8 cellular contexts compared by ENCODE assay signal in the genomic region with DNA sequence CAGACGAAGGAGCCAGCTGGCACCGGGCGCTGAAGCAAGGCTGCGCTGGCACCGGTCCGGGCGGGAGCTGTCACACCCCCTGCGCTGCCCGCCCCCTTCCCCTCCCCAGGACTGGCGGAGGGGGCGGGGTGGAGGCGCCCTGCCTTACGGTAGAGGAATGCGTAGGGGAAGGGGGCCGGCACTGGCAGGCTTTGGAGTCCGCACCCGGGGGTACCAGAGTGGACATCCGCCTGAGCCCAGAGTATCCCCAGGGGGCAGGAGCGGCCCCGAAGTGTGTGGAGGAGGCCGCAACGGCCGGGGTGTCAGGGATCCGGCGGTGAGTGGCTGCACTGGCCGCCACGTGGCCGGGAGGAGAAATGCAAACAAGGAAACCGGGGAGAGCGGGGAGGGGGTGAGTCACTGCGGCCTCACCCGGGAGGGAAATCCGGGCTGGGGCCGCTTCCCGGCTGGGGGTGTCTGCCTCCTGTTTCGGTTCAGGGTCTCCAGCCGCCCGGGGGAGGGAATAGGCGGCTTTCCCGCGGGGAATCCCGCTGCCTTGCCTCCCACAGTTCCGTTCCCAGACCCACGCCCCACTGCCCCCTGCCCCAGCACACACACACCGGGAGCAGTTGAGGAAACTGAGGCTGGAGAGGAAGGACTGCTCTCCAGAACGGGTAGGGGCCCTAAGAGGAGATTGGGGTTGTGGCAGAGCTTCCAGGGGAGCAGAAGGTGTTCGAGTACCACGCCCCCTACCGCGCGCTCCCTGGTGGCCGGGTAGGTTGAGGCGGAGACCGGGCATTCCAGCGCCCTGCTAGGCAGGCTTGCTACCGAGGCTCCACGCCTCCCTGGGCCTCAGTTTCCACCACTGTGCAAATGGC. TPM values are rescaled to one million over a fixed set of nuclear protein-coding genes. Genes with fewer than 3 reads are reported as not detected.
DNase-seq lines count a peak whose midpoint lies in the region; ATAC-seq and TF ChIP-seq lines count a peak whose summit lies in the region.

A gene with protein sequence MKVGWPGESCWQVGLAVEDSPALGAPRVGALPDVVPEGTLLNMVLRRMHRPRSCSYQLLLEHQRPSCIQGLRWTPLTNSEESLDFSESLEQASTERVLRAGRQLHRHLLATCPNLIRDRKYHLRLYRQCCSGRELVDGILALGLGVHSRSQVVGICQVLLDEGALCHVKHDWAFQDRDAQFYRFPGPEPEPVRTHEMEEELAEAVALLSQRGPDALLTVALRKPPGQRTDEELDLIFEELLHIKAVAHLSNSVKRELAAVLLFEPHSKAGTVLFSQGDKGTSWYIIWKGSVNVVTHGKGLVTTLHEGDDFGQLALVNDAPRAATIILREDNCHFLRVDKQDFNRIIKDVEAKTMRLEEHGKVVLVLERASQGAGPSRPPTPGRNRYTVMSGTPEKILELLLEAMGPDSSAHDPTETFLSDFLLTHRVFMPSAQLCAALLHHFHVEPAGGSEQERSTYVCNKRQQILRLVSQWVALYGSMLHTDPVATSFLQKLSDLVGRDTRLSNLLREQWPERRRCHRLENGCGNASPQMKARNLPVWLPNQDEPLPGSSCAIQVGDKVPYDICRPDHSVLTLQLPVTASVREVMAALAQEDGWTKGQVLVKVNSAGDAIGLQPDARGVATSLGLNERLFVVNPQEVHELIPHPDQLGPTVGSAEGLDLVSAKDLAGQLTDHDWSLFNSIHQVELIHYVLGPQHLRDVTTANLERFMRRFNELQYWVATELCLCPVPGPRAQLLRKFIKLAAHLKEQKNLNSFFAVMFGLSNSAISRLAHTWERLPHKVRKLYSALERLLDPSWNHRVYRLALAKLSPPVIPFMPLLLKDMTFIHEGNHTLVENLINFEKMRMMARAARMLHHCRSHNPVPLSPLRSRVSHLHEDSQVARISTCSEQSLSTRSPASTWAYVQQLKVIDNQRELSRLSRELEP (minus strand): TSS at position 47 of the 857 bp plus-strand sequence. CDS start 324 bp downstream, outside the sequence.

- peaks cover 27% of the 10 kb centered on the region for H3K4me1 Mint-ChIP-seq in T-helper 17 cell

- H3K9me3 ChIP-seq in DOHH2 (ENCODE audit: control insufficient read depth, insufficient read depth, low read length), result no peaks in the 10 kb centered on the region
- H3K9me3 ChIP-seq in GM23248 (ENCODE audit: low read depth), result no peaks in the 10 kb centered on the region
- no peaks in the 10 kb centered on the region for H3K9me3 ChIP-seq in Loucy (ENCODE audit: insufficient read depth, low read depth, low read length)
- H3K9me3 ChIP-seq in T-helper 17 cell (ENCODE audit: control insufficient read depth, low read length, poor library complexity, severe bottlenecking), result no peaks in the 10 kb centered on the region
- no peaks in the 10 kb centered on the region for H3K9me3 ChIP-seq in ascending aorta
- no peaks in the 10 kb centered on the region for H3K9me3 ChIP-seq in right cardiac atrium (ENCODE audit: control insufficient read depth, low read length)

- H3K9ac ChIP-seq in GM23248 (peak within 1 kb of the TSS; percentile 83), Loucy (ENCODE audit: low read depth, low read length, poor library complexity, severe bottlenecking) (peak within 1 kb of the TSS; percentile 83)

- intact Hi-C loops in ascending aorta (cut with DNase I) (no loop called here), right cardiac atrium (cut with DNase I) (no loop called here)

- H3K4me3 ChIP-seq in DOHH2 (ENCODE audit: low read length), result peak within 1 kb of the TSS; percentile 78
- peak within 1 kb of the TSS; percentile 78 for H3K4me3 ChIP-seq in GM23248
- H3K4me3 ChIP-seq in Loucy (ENCODE audit: low read length, poor library complexity, severe bottlenecking), result peak within 1 kb of the TSS; percentile 88
- H3K4me3 ChIP-seq in ascending aorta, result peak within 1 kb of the TSS; percentile 80 to 81
- peak within 1 kb of the TSS; percentile 51 for H3K4me3 ChIP-seq in right cardiac atrium (ENCODE audit: low read length)

- H3K36me3 ChIP-seq in DOHH2 (ENCODE audit: control insufficient read depth, low read length) (no peaks in the 10 kb centered on the region), GM23248 (ENCODE audit: low read depth) (no peaks in the 10 kb centered on the region), Loucy (ENCODE audit: insufficient read depth, low read length) (no peaks in the 10 kb centered on the region), ascending aorta (no peaks in the 10 kb centered on the region)

- H3K4me3 Mint-ChIP-seq in T-helper 17 cell, result peak within 1 kb of the TSS; percentile 85

- no peak within 1 kb of the TSS for H3K27ac ChIP-seq in DOHH2 (ENCODE audit: low read depth, low read length)
- peak within 1 kb of the TSS; percentile 29 for H3K27ac ChIP-seq in GM23248
- peak within 1 kb of the TSS; percentile 87 to 94 for H3K27ac ChIP-seq in ascending aorta
- peak within 1 kb of the TSS; percentile 44 for H3K27ac ChIP-seq in right cardiac atrium (ENCODE audit: low read length)

- H3K27me3 Mint-ChIP-seq in T-helper 17 cell, result no peaks in the 10 kb centered on the region

- peak; percentile 95 for DNase-seq in GM23248
- peak; percentile 46 to 72 (median 68) for DNase-seq in T-helper 17 cell
- DNase-seq in ascending aorta (ENCODE audit: low spot score in 2 of 2), result peak; percentile 62 to 94
- DNase-seq in right cardiac atrium, result peak; percentile 87 to 95 (median 95)
- peak; percentile 69 for DNase-seq in pulmonary artery endothelial cell (ENCODE audit: low read depth, low spot score)

- H3K4me1 ChIP-seq in DOHH2 (ENCODE audit: control insufficient read depth, low read length) (peaks cover 35% of the 10 kb centered on the region), GM23248 (ENCODE audit: insufficient read depth) (peaks cover 10% of the 10 kb centered on the region), Loucy (ENCODE audit: insufficient read depth, low read length, poor library complexity, severe bottlenecking) (peaks cover 83% of the 10 kb centered on the region), ascending aorta (peaks cover 18 to 38% of the 10 kb centered on the region in 2 donors), right cardiac atrium (ENCODE audit: control insufficient read depth, insufficient read depth, low read length) (peaks cover 15% of the 10 kb centered on the region)

- no peaks in the 10 kb centered on the region for H3K79me2 ChIP-seq in DOHH2 (ENCODE audit: control insufficient read depth, low read length)
- no peaks in the 10 kb centered on the region for H3K79me2 ChIP-seq in GM23248 (ENCODE audit: insufficient read depth)
- H3K79me2 ChIP-seq in Loucy (ENCODE audit: insufficient read depth, low read length), result peaks cover 45% of the 10 kb centered on the region

- H3K27me3 ChIP-seq in DOHH2 (ENCODE audit: control insufficient read depth, low read length) (peaks cover 17% of the 10 kb centered on the region), GM23248 (replicated peaks; ENCODE audit: insufficient read depth) (no peaks in the 10 kb centered on the region), Loucy (ENCODE audit: insufficient read depth, low read length, poor library complexity, severe bottlenecking) (no peaks in the 10 kb centered on the region), ascending aorta (no peaks in the 10 kb centered on the region), right cardiac atrium (ENCODE audit: control insufficient read depth, insufficient read depth) (no peaks in the 10 kb centered on the region)

- H3F3A ChIP-seq in DOHH2 (ENCODE audit: control insufficient read depth, insufficient read depth) (no peaks in the 10 kb centered on the region), GM23248 (ENCODE audit: insufficient read depth) (0 out of 2 replicates have a peak, but pooled peaks cover under 1% of the 10 kb centered on the region), Loucy (ENCODE audit: low read depth) (no peaks in the 10 kb centered on the region)

- in situ Hi-C loops in GM23248 (cut with MboI), result no loop called here

- ATAC-seq in T-helper 17 cell (peak; percentile 83), right cardiac atrium (peak; percentile 90 to 91), GM21526 (IDR thresholded peaks at IDR 0.05; ENCODE audit: low FRiP score, unreplicated experiment) (no peak)

- peak within 1 kb of the TSS; percentile 91 for H2AFZ ChIP-seq in GM23248
- H2AFZ ChIP-seq in Loucy (ENCODE audit: low read length), result peak within 1 kb of the TSS; percentile 85

- peak within 1 kb of the TSS; percentile 56 for H3K27ac Mint-ChIP-seq in T-helper 17 cell

- H4K20me1 ChIP-seq in DOHH2 (ENCODE audit: control insufficient read depth, insufficient read depth, low read depth, low read length) (no peaks in the 10 kb centered on the region), GM23248 (ENCODE audit: insufficient read depth) (no peaks in the 10 kb centered on the region), Loucy (ENCODE audit: insufficient read depth, low read length, poor library complexity, severe bottlenecking) (no peaks in the 10 kb centered on the region)

- WGBS in GM23248 (ENCODE audit: low coverage in 1 of 2, low lambda C conversion rate in 2 of 2, missing lambda C conversion rate in 2 of 2), 2 experiments, result 1 to 2% methylated on average over 31 to 45 of the region's 57 CpGs
- 3% methylated on average over 57 of the region's 57 CpGs for WGBS in right cardiac atrium

- H3K9me2 ChIP-seq in DOHH2 (replicated peaks; ENCODE audit: control insufficient read depth, low read length) (no peaks in the 10 kb centered on the region), GM23248 (ENCODE audit: insufficient read depth) (no peaks in the 10 kb centered on the region), Loucy (replicated peaks; ENCODE audit: low read depth, low read length) (no peaks in the 10 kb centered on the region)

- TF ChIP-seq CTCF in DOHH2 (IDR thresholded peaks at IDR 0.05; ENCODE audit: low read depth, low read length, poor library complexity, severe bottlenecking) (peak; percentile 69), Loucy (conservative IDR thresholded peaks at IDR 0.05; ENCODE audit: low read length) (peak; percentile 52), ascending aorta (IDR thresholded peaks at IDR 0.05) (peak; percentile 32 to 39 (median 33))

- H3K36me3 Mint-ChIP-seq in T-helper 17 cell (ENCODE audit: low read depth), result no peaks in the 10 kb centered on the region

- H3K4me2 ChIP-seq in DOHH2 (ENCODE audit: low read length), result peak within 1 kb of the TSS; percentile 98
- peak within 1 kb of the TSS; percentile 74 for H3K4me2 ChIP-seq in GM23248 (ENCODE audit: unreplicated experiment)
- peak within 1 kb of the TSS; percentile 74 for H3K4me2 ChIP-seq in Loucy (ENCODE audit: low read depth, low read length, poor library complexity, severe bottlenecking)

RNA-seq across cellular contexts. Expression of the gene that starts here (rescaled TPM):
- 1.3 and 3.7 TPM in 2 replicates for total RNA-seq in GM23248 (2014; rRNA removed; shearing (Covaris generic))
- polyA plus RNA-seq in GM23248 (2016; fragmentation: Nextera tagmentation; extraction: Ambion mirVana) (1.1 and 1.4 TPM in 2 replicates), right cardiac atrium (44.9 TPM)
- total RNA-seq in T-helper 17 cell (under 1 TPM; 0.27 to 0.55 TPM), ascending aorta (165 TPM), right cardiac atrium (10 to 100 TPM; 14.1 to 28.7 (median 23.3) TPM), pulmonary artery endothelial cell (17.0 and 35.8 TPM in 2 replicates)

Comparison
In these comparisons a context has a peak if more than half of its experiments do, and no peak if none do; other contexts are left out.
1. RNA of the gene that starts here (polyA plus RNA-seq): 44.9 TPM in right cardiac atrium (single experiment); 1.1 to 1.4 TPM in GM23248; every median in the first group is over 10 times any median in the second.
2. Peak in DNase-seq and ATAC-seq in T-helper 17 cell; RNA of the gene not detected or under 1 TPM.
3. Peak in every context shown above with its lines, with median percentiles within 50 percentile points of each other: H3K4me2 ChIP-seq, H3K4me3 ChIP-seq, CTCF ChIP-seq and DNase-seq.